15 cellular contexts compared by ENCODE assay signal in the genomic region with DNA sequence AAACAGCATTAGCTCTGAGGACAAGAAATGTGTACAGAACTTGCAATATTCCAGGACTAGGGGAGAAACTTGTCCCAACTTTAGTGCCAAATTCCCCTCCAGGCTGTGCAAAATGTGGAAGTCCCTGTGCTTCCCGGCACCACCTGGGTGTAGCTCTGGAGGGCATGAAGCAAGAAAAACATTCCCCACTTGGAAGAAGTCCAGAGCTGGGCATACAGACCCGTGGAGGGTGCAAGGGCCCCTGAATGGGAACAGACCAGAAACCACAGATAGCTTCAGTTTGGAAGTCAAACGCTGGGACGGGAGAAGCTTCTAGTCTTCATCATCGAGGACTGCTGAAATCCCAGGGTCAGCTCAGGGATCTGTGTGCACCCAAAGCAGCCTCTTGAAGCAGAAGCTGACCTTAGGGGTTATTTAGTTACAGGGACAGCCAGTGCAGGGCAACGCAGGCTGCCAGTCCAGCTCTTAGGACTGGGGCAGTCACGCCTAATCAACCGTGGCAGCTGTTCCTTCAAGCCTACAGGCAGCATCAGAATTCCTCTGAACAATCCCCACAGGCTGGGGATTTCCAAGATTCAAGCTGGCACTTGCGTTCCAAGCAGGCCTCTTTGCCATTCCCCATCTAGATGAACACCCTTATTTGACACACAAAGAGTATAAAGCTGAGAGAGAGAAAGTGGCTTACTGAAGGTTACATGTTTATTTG.
A peak's percentile ranks its signal among the peaks of the same experiment; 100 is the strongest.
DNase-seq lines count a peak whose midpoint lies in the region; ATAC-seq and TF ChIP-seq lines count a peak whose summit lies in the region.
"Had no signal": no experiment of that assay in that cellular context is flagged by ENCODE, and none has a peak within 500 bp of the region (broad histone marks: within the 10 kb centered on the region; RNA-seq: fewer than 3 reads in every experiment).

No MANE protein-coding gene starts in this region.

- peaks cover 28% of the 10 kb centered on the region for H3K4me1 Mint-ChIP-seq in glutamatergic neuron (ENCODE audit: low read depth, unreplicated experiment)

- no peak overlapping the region for H3K4me3 ChIP-seq in thyroid gland (replicated peaks in 1 of 3)

- H3K27me3 ChIP-seq in thyroid gland: no peaks in the 10 kb centered on the region

- TF ChIP-seq CTCF in thyroid gland (IDR thresholded peaks at IDR 0.05): no peak
- no peak for TF ChIP-seq CTCF in glutamatergic neuron (IDR thresholded peaks at IDR 0.05; ENCODE audit: partially characterized antibody, unreplicated experiment)

- H3K9me3 ChIP-seq in thyroid gland: no peaks in the 10 kb centered on the region

- 23% methylated on average over 8 to 9 of the region's 9 CpGs for WGBS in thyroid gland, 2 donors

- ATAC-seq in GM19397 (IDR thresholded peaks at IDR 0.05; ENCODE audit: unreplicated experiment) (no peak), HG03378 (IDR thresholded peaks at IDR 0.05; ENCODE audit: unreplicated experiment) (no peak)
- ATAC-seq: activated CD8-positive, alpha-beta T cell treated with anti-CD3 and anti-CD28 coated beads, Interleukin-2, amount 10 ng/mL, durations not matched to agents 7 days and 5 days; naive thymus-derived CD8-positive, alpha-beta T cell; stimulated activated naive CD8-positive, alpha-beta T cell treated with anti-CD3 and anti-CD28 coated beads, Interleukin-15, Interleukin-2, amounts not matched to agents 100 U/mL and 50 U/mL, for 24 hours had no signal

- H3K27ac ChIP-seq in thyroid gland: peak overlapping the region; percentile 73 to 84 (median 84)

- H3K27me3 Mint-ChIP-seq in glutamatergic neuron (ENCODE audit: unreplicated experiment): peaks cover 8% of the 10 kb centered on the region

- H3K36me3 ChIP-seq in thyroid gland: no peaks in the 10 kb centered on the region

- H3K36me3 Mint-ChIP-seq in glutamatergic neuron (ENCODE audit: unreplicated experiment): peaks cover 5% of the 10 kb centered on the region
- H3K36me3 Mint-ChIP-seq: naive thymus-derived CD8-positive, alpha-beta T cell had no signal

- no peak overlapping the region for H3K4me3 Mint-ChIP-seq in glutamatergic neuron (ENCODE audit: unreplicated experiment)
- H3K4me3 Mint-ChIP-seq: activated CD8-positive, alpha-beta T cell treated with anti-CD3 and anti-CD28 coated beads, Interleukin-2, amount 10 ng/mL, durations not matched to agents 7 days and 5 days; naive thymus-derived CD8-positive, alpha-beta T cell; T-helper 2 cell treated with Interferon-gamma antibody and Interleukin-4, amounts not matched to agents 5 μg/mL and 100 μg/mL, for 36 hours had no signal

- peak; percentile 21 for DNase-seq in NCI-H2196 (lab: John Stamatoyannopoulos, UW; ENCODE audit: unreplicated experiment)
- DNase-seq in NCI-H2196 treated with DMSO at 0.1 percent for 48 hours (lab: John Stamatoyannopoulos, UW; ENCODE audit: unreplicated experiment): no peak
- peak; percentile 64 for DNase-seq in ecto neural progenitor cell (ENCODE audit: low spot score)
- DNase-seq in left kidney (ENCODE audit: low read depth, low spot score): peak; percentile 79
- peak; percentile 83 to 87 for DNase-seq in thyroid gland
- DNase-seq in glutamatergic neuron: no peak
- DNase-seq: activated CD8-positive, alpha-beta T cell treated with anti-CD3 and anti-CD28 coated beads, Interleukin-2, amount 10 ng/mL, durations not matched to agents 7 days and 5 days; activated naive CD4-positive, alpha-beta T cell treated with anti-CD3 and anti-CD28 coated beads, Interleukin-2, amount 50 U/mL, for 16 hours; DMS153; naive thymus-derived CD8-positive, alpha-beta T cell; NCI-H1417 treated with DMSO at 0.1 percent for 48 hours; stimulated activated naive CD8-positive, alpha-beta T cell treated with anti-CD3 and anti-CD28 coated beads, Interleukin-15, Interleukin-2, amounts not matched to agents 100 U/mL and 50 U/mL, for 24 hours had no signal

- TF ChIP-seq POLR2A in thyroid gland (IDR thresholded peaks at IDR 0.05): no peak

- peaks cover 29 to 41% of the 10 kb centered on the region in 2 donors for H3K4me1 ChIP-seq in thyroid gland

- H3K9me3 Mint-ChIP-seq in glutamatergic neuron (ENCODE audit: unreplicated experiment): peaks cover 10% of the 10 kb centered on the region
- H3K9me3 Mint-ChIP-seq: naive thymus-derived CD8-positive, alpha-beta T cell; T-helper 2 cell treated with Interferon-gamma antibody and Interleukin-4, amounts not matched to agents 5 μg/mL and 100 μg/mL, for 36 hours had no signal

- intact Hi-C loops in thyroid gland (cut with DNase I): no loop called here

- H3K27ac Mint-ChIP-seq in glutamatergic neuron (ENCODE audit: unreplicated experiment): no peak overlapping the region
- H3K27ac Mint-ChIP-seq: activated CD8-positive, alpha-beta T cell treated with anti-CD3 and anti-CD28 coated beads, Interleukin-2, amount 10 ng/mL, durations not matched to agents 7 days and 5 days; T-helper 2 cell treated with Interferon-gamma antibody and Interleukin-4, amounts not matched to agents 5 μg/mL and 100 μg/mL, for 36 hours had no signal

Comparison
In these comparisons a context has a peak if more than half of its experiments do, and no peak if none do; other contexts are left out.
1. DNase-seq: peak in NCI-H2196 (single experiment), ecto neural progenitor cell (single experiment), left kidney (single experiment) and thyroid gland (2 of 2); none in NCI-H2196 treated with DMSO at 0.1 percent for 48 hours (single experiment) and glutamatergic neuron (single experiment).